16 cellular contexts compared by ENCODE assay signal in genomic region chr5:155587458-155587857, GRCh38.
DNase-seq lines count a peak whose midpoint lies in the region; ATAC-seq lines count a peak whose summit lies in the region.
"Had no signal": no experiment of that assay in that cellular context is flagged by ENCODE, and none has a peak within 500 bp of the region (broad histone marks: within the 10 kb centered on the region; RNA-seq: fewer than 3 reads in every experiment).

No MANE protein-coding gene starts in this region.

- DNase-seq in NCI-H2081 (lab: John Stamatoyannopoulos, UW): peak; percentile 12 to 52
- no peak for DNase-seq in NCI-H2081 treated with DMSO at 0.1 percent for 48 hours (lab: John Stamatoyannopoulos, UW)
- peak; percentile 83 for DNase-seq in NCI-H1105 treated with DMSO at 0.1 percent for 48 hours (lab: John Stamatoyannopoulos, UW)
- DNase-seq in NCI-H748 treated with DMSO at 0.1 percent for 48 hours (lab: John Stamatoyannopoulos, UW): peak; percentile 81
- DNase-seq in kidney tubule cell (ENCODE audit: low spot score): peak; percentile 1
- DNase-seq in HUDEP-2 (lab: John Stamatoyannopoulos, UW; ENCODE audit: unreplicated experiment in 76 of 76): no peak
- no peak for DNase-seq in islet precursor cell
- DNase-seq: activated CD4-positive, alpha-beta T cell treated with anti-CD3 and anti-CD28 coated beads, Interleukin-2, amount 50 U/mL, for 48 hours; activated naive CD4-positive, alpha-beta T cell treated with anti-CD3 and anti-CD28 coated beads for 36 hours; CD4-positive, CD25-positive, alpha-beta regulatory T cell; EL; foreskin fibroblast; left lung; T-cell had no signal

- no peak for ATAC-seq in GM18909 (IDR thresholded peaks at IDR 0.05; ENCODE audit: poor library complexity, unreplicated experiment)
- ATAC-seq: A549, left lung, T-cell had no signal

Comparison
In these comparisons a context has a peak if more than half of its experiments do, and no peak if none do; other contexts are left out.
1. DNase-seq: peak in NCI-H2081 (2 of 2), NCI-H1105 treated with DMSO at 0.1 percent for 48 hours (single experiment), NCI-H748 treated with DMSO at 0.1 percent for 48 hours (single experiment) and kidney tubule cell (single experiment); none in NCI-H2081 treated with DMSO at 0.1 percent for 48 hours (single experiment), HUDEP-2 (0 of 76) and islet precursor cell (single experiment).